Comparison of ENCODE assay signal across 8 cellular contexts in genomic region chr14:31927348-31927826, GRCh38.
A peak's percentile ranks its signal among the peaks of the same experiment; 100 is the strongest.
DNase-seq lines count a peak whose midpoint lies in the region; ATAC-seq, FAIRE-seq and TF ChIP-seq lines count a peak whose summit lies in the region.

No MANE protein-coding gene starts in this region.

- TF ChIP-seq CTCF in AG10803 (conservative IDR thresholded peaks at IDR 0.05; ENCODE audit: low read length) = no peak

- peak overlapping the region; percentile 85 for H3K27ac ChIP-seq in muscle layer of duodenum (ENCODE audit: low read length)

- H3K4me3 ChIP-seq in AG10803 (ENCODE audit: low read length) (no peak overlapping the region), muscle layer of duodenum (ENCODE audit: low read depth in 1 of 2, low read length in 2 of 2) (no peak overlapping the region)

- H3K36me3 ChIP-seq in muscle layer of duodenum (ENCODE audit: control insufficient read depth in 1 of 2, insufficient read depth in 2 of 2, low read length in 2 of 2) = no peaks in the 10 kb centered on the region

- peaks cover 0 to 6% of the 10 kb centered on the region in 2 donors for H3K4me1 ChIP-seq in muscle layer of duodenum (ENCODE audit: control insufficient read depth in 1 of 2, insufficient read depth in 2 of 2, low read length in 2 of 2)

- no peak for ATAC-seq in GM18861 (IDR thresholded peaks at IDR 0.05; ENCODE audit: unreplicated experiment)

- DNase-seq in AG10803 (ENCODE audit: low read depth) (peak; percentile 94), NCI-H226 (peak; percentile 86), SHP77 treated with DMSO at 0.1 percent for 48 hours (lab: John Stamatoyannopoulos, UW) (no peak), NCI-H1436 (lab: John Stamatoyannopoulos, UW) (no peak), T-helper 9 cell (no peak)

- no peaks in the 10 kb centered on the region for H3K27me3 ChIP-seq in muscle layer of duodenum (ENCODE audit: low read depth, low read length)

- peak; percentile 93 for FAIRE-seq in endometrium (lab: Jason Lieb, UNC)

- H3K9me3 ChIP-seq in muscle layer of duodenum (ENCODE audit: control insufficient read depth in 1 of 2, low read length in 2 of 2) = no peaks in the 10 kb centered on the region

Comparison
In these comparisons a context has a peak if more than half of its experiments do, and no peak if none do; other contexts are left out.
1. DNase-seq: peak in AG10803 (single experiment) and NCI-H226 (single experiment); none in SHP77 treated with DMSO at 0.1 percent for 48 hours (single experiment), NCI-H1436 (single experiment) and T-helper 9 cell (single experiment).